ENCODE assay signal across 8 cellular contexts in genomic region chr2:240586198-240586918, GRCh38. TPM values are rescaled to one million over a fixed set of nuclear protein-coding genes. Genes with fewer than 3 reads are reported as not detected.
DNase-seq lines count a peak whose midpoint lies in the region; ATAC-seq and TF ChIP-seq lines count a peak whose summit lies in the region.

Gene CAPN10, plus strand, starts transcription at chr2:240586734. Its CDS starts 178 bp downstream, at chr2:240586912.

- peak; percentile 68 for ATAC-seq in GM18909 (IDR thresholded peaks at IDR 0.05; ENCODE audit: poor library complexity, unreplicated experiment)
- ATAC-seq in HG03175 (IDR thresholded peaks at IDR 0.05; ENCODE audit: unreplicated experiment): peak; percentile 69
- ATAC-seq in WTC11: peak; percentile 82

- DNase-seq in AG04450 (ENCODE audit: low read depth, low spot score) (peak; percentile 78), NCI-H226 (peak; percentile 98), WTC11 (ENCODE audit: low spot score) (peak; percentile 97), cardiac fibroblast (ENCODE audit: low read depth in 2 of 2) (peak; percentile 95 to 96), inferior parietal cortex (ENCODE audit: extremely low spot score) (peak; percentile 96)
- DNase-seq in stimulated activated CD4-positive, alpha-beta T cell treated with anti-CD3 and anti-CD28 coated beads, Interleukin-12 subunit alpha, Interleukin-12 subunit beta, amount 100 ng/mL, for 24 hours (ENCODE audit: low read depth in 2 of 2): peak; percentile 93 to 94

- H3K9me3 Mint-ChIP-seq in WTC11: no peaks in the 10 kb centered on the region

- H3K27ac Mint-ChIP-seq in WTC11: peak within 1 kb of the TSS; percentile 86

- H3K36me3 Mint-ChIP-seq in WTC11: no peaks in the 10 kb centered on the region

- H3K9me3 ChIP-seq in AG04450 (ENCODE audit: control insufficient read depth, insufficient read depth, low read length): no peaks in the 10 kb centered on the region; the same call in 1 of the 2 replicates

- H3K27me3 Mint-ChIP-seq in WTC11 (ENCODE audit: low read depth): no peaks in the 10 kb centered on the region

- POLR2A ChIA-PET in AG04450 (lab: Yijun Ruan, JAX): interaction anchor here (0.5 to 2.9 kb wide), 9 partner anchors 10 to 451 kb away, joined by 3 to 22 read pairs (median 5); partner anchors contain the start of genes DUSP28 and RNPEPL1
- POLR2A ChIA-PET in WTC11 (lab: Charles Lee): interaction anchor here (0.6 to 1.5 kb wide), 7 partner anchors 12 to 1038 kb away, joined by 3 to 6 read pairs (median 4); partner anchors contain the start of genes DUSP28 and KIF1A

- H3K4me3 ChIP-seq in AG04450 (ENCODE audit: low read depth, low read length): peak within 1 kb of the TSS; percentile 99
- peak within 1 kb of the TSS; percentile 96 to 97 for H3K4me3 ChIP-seq in cardiac fibroblast (replicated peaks in 1 of 2; ENCODE audit: low read depth in 2 of 2, low read length in 2 of 2)

- CTCF ChIA-PET in AG04450 (lab: Charles Lee) (interaction anchor here (3.3 to 4.0 kb wide), 2 partner anchors 20 to 72 kb away, joined by 22 to 31 read pairs; no protein-coding TSS in a partner anchor), WTC11 (lab: Charles Lee) (interaction anchor here (0.8 to 4.0 kb wide), 15 partner anchors 8 to 254 kb away, joined by 3 to 40 read pairs (median 5); partner anchors contain the start of genes ANKMY1 and RNPEPL1)

- H3K27ac ChIP-seq in AG04450 (ENCODE audit: low read depth, low read length): peak within 1 kb of the TSS; percentile 78

- peak within 1 kb of the TSS; percentile 97 for H3K4me3 Mint-ChIP-seq in WTC11

- TF ChIP-seq CTCF in AG04450 (IDR thresholded peaks at IDR 0.05; ENCODE audit: low read depth, low read length): no peak
- no peak for TF ChIP-seq CTCF in WTC11 (IDR thresholded peaks at IDR 0.05)
- TF ChIP-seq CTCF in cardiac fibroblast (IDR thresholded peaks at IDR 0.05; ENCODE audit: low read depth, low read length): no peak

- peaks cover 32% of the 10 kb centered on the region for H3K4me1 Mint-ChIP-seq in WTC11

- no peaks in the 10 kb centered on the region for H3K27me3 ChIP-seq in AG04450 (ENCODE audit: control insufficient read depth, insufficient read depth, low read length)

TF ChIP-seq in WTC11, 78 proteins besides CTCF, POLR2A, EP300 and RAD21 (continues in another document):
- TF ChIP-seq GABPB1 (CRISPR knock-in tag; IDR thresholded peaks at IDR 0.05) (peak; percentile 91), FOXK1 (CRISPR knock-in tag; IDR thresholded peaks at IDR 0.05) (peak; percentile 73; the same call in 1 of the 2 replicates), NR3C1 (CRISPR knock-in tag; conservative IDR thresholded peaks at IDR 0.05; ENCODE audit: low read depth) (0 out of 2 replicates have a peak, but pooled peaks have one; percentile 20), E2F5 (CRISPR knock-in tag; IDR thresholded peaks at IDR 0.05) (0 out of 2 replicates have a peak, but pooled peaks have one; percentile 23), SP1 (CRISPR knock-in tag; conservative IDR thresholded peaks at IDR 0.05) (peak; percentile 90), ZNF219 (CRISPR knock-in tag; IDR thresholded peaks at IDR 0.05; ENCODE audit: borderline replicate concordance) (0 out of 2 replicates have a peak, but pooled peaks have one; percentile 21), ATF3 (CRISPR knock-in tag; conservative IDR thresholded peaks at IDR 0.05) (no peak), NFYB (CRISPR knock-in tag; conservative IDR thresholded peaks at IDR 0.05; ENCODE audit: low read depth) (peak; percentile 77), NFE2L1 (CRISPR knock-in tag; IDR thresholded peaks at IDR 0.05) (peak; percentile 75; the same call in 1 of the 2 replicates), ZNF423 (CRISPR knock-in tag; IDR thresholded peaks at IDR 0.05) (no peak), FOXP1 (CRISPR knock-in tag; IDR thresholded peaks at IDR 0.05; ENCODE audit: borderline replicate concordance) (0 out of 2 replicates have a peak, but pooled peaks have one; percentile 11), TEAD1 (CRISPR knock-in tag; IDR thresholded peaks at IDR 0.05) (0 out of 2 replicates have a peak, but pooled peaks have one; percentile 51), USF2 (CRISPR knock-in tag; IDR thresholded peaks at IDR 0.05) (peak; percentile 97)
- TF ChIP-seq, protein P1, sequence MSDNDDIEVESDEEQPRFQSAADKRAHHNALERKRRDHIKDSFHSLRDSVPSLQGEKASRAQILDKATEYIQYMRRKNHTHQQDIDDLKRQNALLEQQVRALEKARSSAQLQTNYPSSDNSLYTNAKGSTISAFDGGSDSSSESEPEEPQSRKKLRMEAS (CRISPR knock-in tag; IDR thresholded peaks at IDR 0.05): peak; percentile 66; the same call in 1 of the 2 replicates
- TF ChIP-seq, protein P2, sequence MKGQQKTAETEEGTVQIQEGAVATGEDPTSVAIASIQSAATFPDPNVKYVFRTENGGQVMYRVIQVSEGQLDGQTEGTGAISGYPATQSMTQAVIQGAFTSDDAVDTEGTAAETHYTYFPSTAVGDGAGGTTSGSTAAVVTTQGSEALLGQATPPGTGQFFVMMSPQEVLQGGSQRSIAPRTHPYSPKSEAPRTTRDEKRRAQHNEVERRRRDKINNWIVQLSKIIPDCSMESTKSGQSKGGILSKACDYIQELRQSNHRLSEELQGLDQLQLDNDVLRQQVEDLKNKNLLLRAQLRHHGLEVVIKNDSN (CRISPR knock-in tag; IDR thresholded peaks at IDR 0.05): peak; percentile 95
- TF ChIP-seq, protein P3, sequence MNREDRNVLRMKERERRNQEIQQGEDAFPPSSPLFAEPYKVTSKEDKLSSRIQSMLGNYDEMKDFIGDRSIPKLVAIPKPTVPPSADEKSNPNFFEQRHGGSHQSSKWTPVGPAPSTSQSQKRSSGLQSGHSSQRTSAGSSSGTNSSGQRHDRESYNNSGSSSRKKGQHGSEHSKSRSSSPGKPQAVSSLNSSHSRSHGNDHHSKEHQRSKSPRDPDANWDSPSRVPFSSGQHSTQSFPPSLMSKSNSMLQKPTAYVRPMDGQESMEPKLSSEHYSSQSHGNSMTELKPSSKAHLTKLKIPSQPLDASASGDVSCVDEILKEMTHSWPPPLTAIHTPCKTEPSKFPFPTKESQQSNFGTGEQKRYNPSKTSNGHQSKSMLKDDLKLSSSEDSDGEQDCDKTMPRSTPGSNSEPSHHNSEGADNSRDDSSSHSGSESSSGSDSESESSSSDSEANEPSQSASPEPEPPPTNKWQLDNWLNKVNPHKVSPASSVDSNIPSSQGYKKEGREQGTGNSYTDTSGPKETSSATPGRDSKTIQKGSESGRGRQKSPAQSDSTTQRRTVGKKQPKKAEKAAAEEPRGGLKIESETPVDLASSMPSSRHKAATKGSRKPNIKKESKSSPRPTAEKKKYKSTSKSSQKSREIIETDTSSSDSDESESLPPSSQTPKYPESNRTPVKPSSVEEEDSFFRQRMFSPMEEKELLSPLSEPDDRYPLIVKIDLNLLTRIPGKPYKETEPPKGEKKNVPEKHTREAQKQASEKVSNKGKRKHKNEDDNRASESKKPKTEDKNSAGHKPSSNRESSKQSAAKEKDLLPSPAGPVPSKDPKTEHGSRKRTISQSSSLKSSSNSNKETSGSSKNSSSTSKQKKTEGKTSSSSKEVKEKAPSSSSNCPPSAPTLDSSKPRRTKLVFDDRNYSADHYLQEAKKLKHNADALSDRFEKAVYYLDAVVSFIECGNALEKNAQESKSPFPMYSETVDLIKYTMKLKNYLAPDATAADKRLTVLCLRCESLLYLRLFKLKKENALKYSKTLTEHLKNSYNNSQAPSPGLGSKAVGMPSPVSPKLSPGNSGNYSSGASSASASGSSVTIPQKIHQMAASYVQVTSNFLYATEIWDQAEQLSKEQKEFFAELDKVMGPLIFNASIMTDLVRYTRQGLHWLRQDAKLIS (CRISPR knock-in tag; IDR thresholded peaks at IDR 0.05; ENCODE audit: borderline replicate concordance): no peak
- TF ChIP-seq, protein P4, sequence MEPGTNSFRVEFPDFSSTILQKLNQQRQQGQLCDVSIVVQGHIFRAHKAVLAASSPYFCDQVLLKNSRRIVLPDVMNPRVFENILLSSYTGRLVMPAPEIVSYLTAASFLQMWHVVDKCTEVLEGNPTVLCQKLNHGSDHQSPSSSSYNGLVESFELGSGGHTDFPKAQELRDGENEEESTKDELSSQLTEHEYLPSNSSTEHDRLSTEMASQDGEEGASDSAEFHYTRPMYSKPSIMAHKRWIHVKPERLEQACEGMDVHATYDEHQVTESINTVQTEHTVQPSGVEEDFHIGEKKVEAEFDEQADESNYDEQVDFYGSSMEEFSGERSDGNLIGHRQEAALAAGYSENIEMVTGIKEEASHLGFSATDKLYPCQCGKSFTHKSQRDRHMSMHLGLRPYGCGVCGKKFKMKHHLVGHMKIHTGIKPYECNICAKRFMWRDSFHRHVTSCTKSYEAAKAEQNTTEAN (CRISPR knock-in tag; IDR thresholded peaks at IDR 0.05): 0 out of 2 replicates have a peak, but pooled peaks have one; percentile 39

RNA-seq across cellular contexts. Expression of gene CAPN10, which starts in this region (rescaled TPM):
- polyA plus RNA-seq in AG04450 (2011; rRNA removed): 5.6 and 7.5 TPM in 2 replicates
- 8.2 and 9.1 TPM in 2 replicates for polyA minus RNA-seq in AG04450 (2011; rRNA and poly(A)+ RNA removed)
- 51.4 to 61.3 TPM (median 54.6 TPM) in 3 replicates for total RNA-seq in WTC11 (2021)

Comparison
In these comparisons a context has a peak if more than half of its experiments do, and no peak if none do; other contexts are left out.
1. Peak in every context shown above with its lines: DNase-seq, ATAC-seq, H3K4me3 ChIP-seq and H3K27ac ChIP-seq.